ENCODE assay signal across 30 cellular contexts in the genomic region with DNA sequence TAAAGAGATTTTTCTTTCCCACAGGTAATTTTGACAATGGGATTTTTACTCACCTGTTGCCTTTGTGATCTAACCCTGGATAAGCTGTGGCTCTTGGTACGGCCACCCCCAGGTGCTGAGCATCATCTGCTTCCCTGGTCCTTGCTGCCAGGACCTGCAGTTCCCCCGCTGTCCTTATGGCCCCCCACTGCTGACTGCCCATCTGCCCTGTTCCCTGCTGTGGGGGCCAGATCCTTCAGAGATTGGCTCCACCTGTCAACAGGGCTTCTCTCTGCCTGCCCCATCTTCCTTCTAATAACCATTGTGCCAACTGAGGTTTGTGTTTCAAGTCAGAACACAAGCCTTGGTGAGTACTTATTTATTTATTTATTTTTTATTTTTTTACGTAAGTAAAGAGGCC.
A peak's percentile ranks its signal among the peaks of the same experiment; 100 is the strongest.
DNase-seq lines count a peak whose midpoint lies in the region; ATAC-seq, FAIRE-seq and TF ChIP-seq lines count a peak whose summit lies in the region.
"Had no signal": no experiment of that assay in that cellular context is flagged by ENCODE, and none has a peak within 500 bp of the region (broad histone marks: within the 10 kb centered on the region; RNA-seq: fewer than 3 reads in every experiment).

No MANE protein-coding gene starts in this region.

- no peaks in the 10 kb centered on the region for H3K27me3 ChIP-seq in H1 (replicated peaks in 1 of 4; ENCODE audit: control insufficient read depth in 3 of 4, extremely low read depth in 1 of 4, insufficient read depth in 3 of 4, low read length in 3 of 4)
- H3K27me3 ChIP-seq: gastrocnemius medialis, MG63 had no signal

- no peak for TF ChIP-seq RAD21 in H1 (IDR thresholded peaks at IDR 0.05 in 1 of 2, conservative IDR thresholded peaks at IDR 0.05 in 1 of 2; ENCODE audit: low read depth in 2 of 2, low read length in 2 of 2)

- no peak overlapping the region for H3K23ac ChIP-seq in H1 (ENCODE audit: insufficient read length)

- H2BK120ac ChIP-seq in H1 (replicated peaks; ENCODE audit: low read depth, low read length): peak overlapping the region; percentile 17

- no peak overlapping the region for H2BK15ac ChIP-seq in H1 (ENCODE audit: low read length)

- POLR2A ChIA-PET in activated naive CD8-positive, alpha-beta T cell treated with anti-CD3 and anti-CD28 coated beads, Interleukin-2, amount 10 ng/mL, durations not matched to agents 7 days and 5 days (lab: Charles Lee): no interaction called here
- POLR2A ChIA-PET in H1 (lab: Charles Lee; ENCODE audit: partially characterized antibody): no interaction called here

- no peak overlapping the region for H3K56ac ChIP-seq in H1 (replicated peaks; ENCODE audit: insufficient read length, low read depth, low read length)

- H3K4me1 Mint-ChIP-seq in activated naive CD8-positive, alpha-beta T cell treated with anti-CD3 and anti-CD28 coated beads, Interleukin-2, amount 10 ng/mL, durations not matched to agents 7 days and 5 days: peaks cover 31% of the 10 kb centered on the region
- H3K4me1 Mint-ChIP-seq in activated naive CD8-positive, alpha-beta T cell treated with anti-CD3 and anti-CD28 coated beads for 36 hours: peaks cover 52% of the 10 kb centered on the region

- H3K4me1 ChIP-seq in H1 (replicated peaks in 1 of 4; ENCODE audit: control insufficient read depth in 3 of 4, insufficient read depth in 4 of 4, low read length in 3 of 4): peaks cover 3 to 17% (median 11%) of the 10 kb centered on the region in 4 experiments
- H3K4me1 ChIP-seq: Caco-2, gastrocnemius medialis had no signal

- peak overlapping the region; percentile 15 for H3K4ac ChIP-seq in H1 (replicated peaks; ENCODE audit: insufficient read length, low read depth, low read length)

- H3K18ac ChIP-seq in H1 (ENCODE audit: extremely low read depth, low read length): no peak overlapping the region

- H3K27ac Mint-ChIP-seq in activated naive CD8-positive, alpha-beta T cell treated with anti-CD3 and anti-CD28 coated beads, Interleukin-2, amount 10 ng/mL, durations not matched to agents 7 days and 5 days: peak overlapping the region; percentile 68
- H3K27ac Mint-ChIP-seq in activated naive CD8-positive, alpha-beta T cell treated with anti-CD3 and anti-CD28 coated beads for 36 hours: no peak overlapping the region

- H4K20me1 ChIP-seq in H1 (replicated peaks in 1 of 2; ENCODE audit: control insufficient read depth in 1 of 2, insufficient read depth in 2 of 2, low read length in 2 of 2): no peaks in the 10 kb centered on the region

- ATAC-seq in activated naive CD8-positive, alpha-beta T cell treated with anti-CD3 and anti-CD28 coated beads, Interleukin-2, amount 10 ng/mL, durations not matched to agents 7 days and 5 days (ENCODE audit: low read depth): no peak
- ATAC-seq: activated CD4-positive, alpha-beta T cell treated with anti-CD3 and anti-CD28 coated beads for 36 hours; gastrocnemius medialis; left colon; stimulated activated naive CD8-positive, alpha-beta T cell treated with anti-CD3 and anti-CD28 coated beads, Interleukin-15, amount 100 ng/mL, for 72 hours had no signal

- H2AK5ac ChIP-seq in H1 (ENCODE audit: low read depth, low read length): no peak overlapping the region

- H3K4me2 ChIP-seq in H1 (ENCODE audit: insufficient read depth in 1 of 2, low read depth in 2 of 2, low read length in 2 of 2): no peak overlapping the region; a peak in 1 of 4 replicates

- H3K9me3 Mint-ChIP-seq in activated naive CD8-positive, alpha-beta T cell treated with anti-CD3 and anti-CD28 coated beads, Interleukin-2, amount 10 ng/mL, durations not matched to agents 7 days and 5 days: no peaks in the 10 kb centered on the region
- H3K9me3 Mint-ChIP-seq in activated naive CD8-positive, alpha-beta T cell treated with anti-CD3 and anti-CD28 coated beads for 36 hours: no peaks in the 10 kb centered on the region
- H3K9me3 Mint-ChIP-seq: H9; immature natural killer cell; stimulated activated naive CD8-positive, alpha-beta T cell treated with anti-CD3 and anti-CD28 coated beads, Interleukin-15, amount 100 ng/mL, for 72 hours had no signal

- no peak overlapping the region for H3K4me3 ChIP-seq in H1 (ENCODE audit: extremely low read depth in 1 of 4, insufficient read depth in 2 of 4, low read depth in 3 of 4, low read length in 4 of 4)
- H3K4me3 ChIP-seq: gastrocnemius medialis, MG63 had no signal

- WGBS in H1 (ENCODE audit: extremely low coverage in 1 of 2, insufficient coverage in 1 of 2, insufficient read length in 1 of 2, insufficient replicate concordance in 2 of 2, low coverage in 1 of 2, low lambda C conversion rate in 2 of 2, missing lambda C conversion rate in 1 of 2), 2 experiments: 65% methylated on average over 3 of the region's 3 CpGs; no CpG with 5 or more reads in 1 of the 2 experiments

- 0 out of 2 replicates have a peak overlapping the region, but pooled peaks have one; percentile 2 for H2BK12ac ChIP-seq in H1 (ENCODE audit: low read depth, low read length)

- H3K9me3 ChIP-seq in H1 (ENCODE audit: insufficient read depth in 2 of 2, low read depth in 1 of 2, low read length in 1 of 2): no peaks in the 10 kb centered on the region
- H3K9me3 ChIP-seq: Caco-2, gastrocnemius medialis, MG63 had no signal

- H3K79me1 ChIP-seq in H1 (ENCODE audit: low read depth, low read length): no peaks in the 10 kb centered on the region; the same call in 1 of the 2 replicates

- no peak for TF ChIP-seq POLR2A in H1 (IDR thresholded peaks at IDR 0.05; ENCODE audit: control extremely low read depth in 1 of 2, low read depth in 2 of 2, low read length in 2 of 2)

- no peak overlapping the region for H4K5ac ChIP-seq in H1 (ENCODE audit: insufficient read length, low read depth, low read length)

- H2BK5ac ChIP-seq in H1 (ENCODE audit: low read depth, low read length): no peak overlapping the region

- no peaks in the 10 kb centered on the region for H3K23me2 ChIP-seq in H1 (ENCODE audit: low read depth, low read length)

- H3K9ac ChIP-seq in H1 (replicated peaks in 1 of 4; ENCODE audit: extremely low read depth in 1 of 4, low read depth in 3 of 4, low read length in 3 of 4): no peak overlapping the region

- FAIRE-seq in H1 (lab: Jason Lieb, UNC): no peak
- FAIRE-seq: bronchial epithelial cell, GM19239, HTR-8/SVneo had no signal

- H3K4me3 Mint-ChIP-seq in activated naive CD8-positive, alpha-beta T cell treated with anti-CD3 and anti-CD28 coated beads, Interleukin-2, amount 10 ng/mL, durations not matched to agents 7 days and 5 days: no peak overlapping the region
- H3K4me3 Mint-ChIP-seq in activated naive CD8-positive, alpha-beta T cell treated with anti-CD3 and anti-CD28 coated beads for 36 hours: no peak overlapping the region
- H3K4me3 Mint-ChIP-seq: activated CD4-positive, alpha-beta T cell treated with anti-CD3 and anti-CD28 coated beads for 36 hours; stimulated activated naive CD8-positive, alpha-beta T cell treated with anti-CD3 and anti-CD28 coated beads, Interleukin-15, amount 100 ng/mL, for 72 hours had no signal

- no peaks in the 10 kb centered on the region; a peak in 1 of 8 replicates for H3K36me3 ChIP-seq in H1 (ENCODE audit: control insufficient read depth in 2 of 4, insufficient read depth in 4 of 4, low read length in 3 of 4)
- H3K36me3 ChIP-seq: gastrocnemius medialis had no signal

- H3K27ac ChIP-seq in H1 (ENCODE audit: low read depth, low read length): no peak overlapping the region
- H3K27ac ChIP-seq: gastrocnemius medialis had no signal

- no peak overlapping the region for H2AFZ ChIP-seq in H1 (ENCODE audit: low read length)

- no peaks in the 10 kb centered on the region for H3K79me2 ChIP-seq in H1 (ENCODE audit: control insufficient read depth in 1 of 2, insufficient read depth in 2 of 2, low read length in 2 of 2)

- peak overlapping the region; percentile 18 for H4K91ac ChIP-seq in H1 (replicated peaks; ENCODE audit: insufficient read length, low read length)

- H3K14ac ChIP-seq in H1 (ENCODE audit: insufficient read length): no peak overlapping the region

- H4K8ac ChIP-seq in H1 (ENCODE audit: extremely low read depth, insufficient read depth, low read length): no peak overlapping the region

- CTCF ChIA-PET in H1 (lab: Charles Lee; ENCODE audit: partially characterized antibody): interaction anchor here (0.9 to 2.2 kb wide), 2 partner anchors 9 to 11 kb away, joined by 4 to 7 read pairs; no protein-coding TSS in a partner anchor

- no peaks in the 10 kb centered on the region for H3K27me3 Mint-ChIP-seq in activated naive CD8-positive, alpha-beta T cell treated with anti-CD3 and anti-CD28 coated beads, Interleukin-2, amount 10 ng/mL, durations not matched to agents 7 days and 5 days
- no peaks in the 10 kb centered on the region for H3K27me3 Mint-ChIP-seq in activated naive CD8-positive, alpha-beta T cell treated with anti-CD3 and anti-CD28 coated beads for 36 hours
- H3K27me3 Mint-ChIP-seq: activated CD4-positive, alpha-beta T cell treated with anti-CD3 and anti-CD28 coated beads for 36 hours; stimulated activated naive CD8-positive, alpha-beta T cell treated with anti-CD3 and anti-CD28 coated beads, Interleukin-15, amount 100 ng/mL, for 72 hours had no signal

- DNase-seq in activated naive CD8-positive, alpha-beta T cell treated with anti-CD3 and anti-CD28 coated beads, Interleukin-2, amount 10 ng/mL, durations not matched to agents 7 days and 5 days: no peak
- DNase-seq in activated naive CD8-positive, alpha-beta T cell treated with anti-CD3 and anti-CD28 coated beads for 36 hours: no peak
- DNase-seq in NCI-H524 treated with DMSO at 0.1 percent for 48 hours (lab: John Stamatoyannopoulos, UW): peak; percentile 16
- DNase-seq in H1 (ENCODE audit: low read depth in 1 of 2, low spot score in 2 of 2): no peak
- no peak for DNase-seq in activated CD4-positive, alpha-beta T cell treated with anti-CD3 and anti-CD28 coated beads for 4 hours
- no peak for DNase-seq in T-helper 9 cell
- DNase-seq in UCSD-AML1 (lab: John Stamatoyannopoulos, UW; ENCODE audit: unreplicated experiment): no peak
- DNase-seq: ACHN; activated CD4-positive, alpha-beta T cell treated with anti-CD3 and anti-CD28 coated beads for 36 hours; activated gamma-delta T cell treated with Interleukin-2 at 50 U/mL for 16 hours; activated T-cell treated with anti-CD3 and anti-CD28 coated beads, Interleukin-2, amount 50 U/mL, for 1 hour; anterior cingulate cortex; Caco-2; cortex of kidney; DND-41; gastrocnemius medialis; H9; hippocampal formation; immature natural killer cell; KG1; left colon; MG63; NCI-H2081; NCI-H2227 treated with DMSO at 0.1 percent for 48 hours; NCI-H748 treated with DMSO at 0.1 percent for 48 hours; stimulated activated naive CD8-positive, alpha-beta T cell treated with anti-CD3 and anti-CD28 coated beads, Interleukin-15, amount 100 ng/mL, for 72 hours; T-helper 1 cell had no signal

- no peak for TF ChIP-seq EP300 in H1 (IDR thresholded peaks at IDR 0.05; ENCODE audit: borderline replicate concordance in 1 of 2, low read depth in 2 of 2, low read length in 2 of 2)

- H3K36me3 Mint-ChIP-seq in activated naive CD8-positive, alpha-beta T cell treated with anti-CD3 and anti-CD28 coated beads, Interleukin-2, amount 10 ng/mL, durations not matched to agents 7 days and 5 days: peaks cover 17% of the 10 kb centered on the region
- H3K36me3 Mint-ChIP-seq in activated naive CD8-positive, alpha-beta T cell treated with anti-CD3 and anti-CD28 coated beads for 36 hours: peaks cover 38% of the 10 kb centered on the region

- H2BK20ac ChIP-seq in H1 (ENCODE audit: low read length): no peak overlapping the region

- no peak for TF ChIP-seq CTCF in H1 (IDR thresholded peaks at IDR 0.05; ENCODE audit: control extremely low read depth in 1 of 3, insufficient read depth in 1 of 3, low read depth in 1 of 3, low read length in 3 of 3)
